8 cellular contexts compared by ENCODE assay signal in genomic region chr2:61764035-61764800, GRCh38.
A peak's percentile ranks its signal among the peaks of the same experiment; 100 is the strongest.
DNase-seq lines count a peak whose midpoint lies in the region; ATAC-seq and TF ChIP-seq lines count a peak whose summit lies in the region.

No MANE protein-coding gene starts in this region.

- H3K36me3 Mint-ChIP-seq in activated B cell treated with CpG ODN at 0.5 μM for 24 hours (ENCODE audit: low read depth) (peaks cover 10% of the 10 kb centered on the region), immature natural killer cell (peaks cover 0 to 4% (median 0%) of the 10 kb centered on the region in 3 donors)

- ATAC-seq in GM19023 (IDR thresholded peaks at IDR 0.05; ENCODE audit: unreplicated experiment) (peak; percentile 99), HG03196 (IDR thresholded peaks at IDR 0.05; ENCODE audit: unreplicated experiment) (peak; percentile 97), activated B cell treated with CpG ODN at 0.5 μM for 24 hours (ENCODE audit: low read depth) (peak; percentile 98)

- no peaks in the 10 kb centered on the region for H3K9me3 Mint-ChIP-seq in activated B cell treated with CpG ODN at 0.5 μM for 24 hours
- peaks cover 0 to 10% (median 1%) of the 10 kb centered on the region in 6 donors for H3K9me3 Mint-ChIP-seq in immature natural killer cell

- H3K4me3 ChIP-seq in AG09309 (ENCODE audit: control insufficient read depth, low read depth, low read length): peak overlapping the region; percentile 75

- H3K4me3 Mint-ChIP-seq in activated B cell treated with CpG ODN at 0.5 μM for 24 hours: peak overlapping the region; percentile 95
- H3K4me3 Mint-ChIP-seq in immature natural killer cell: peak overlapping the region; percentile 90 to 96 (median 96)

- no peaks in the 10 kb centered on the region for H3K27me3 Mint-ChIP-seq in activated B cell treated with CpG ODN at 0.5 μM for 24 hours
- H3K27me3 Mint-ChIP-seq in immature natural killer cell (ENCODE audit: low read depth in 3 of 3): peaks cover 11 to 20% (median 16%) of the 10 kb centered on the region in 3 donors

- H3K4me1 Mint-ChIP-seq in activated B cell treated with CpG ODN at 0.5 μM for 24 hours (peaks cover 16% of the 10 kb centered on the region), immature natural killer cell (peaks cover 14 to 26% of the 10 kb centered on the region in 2 donors)

- intact Hi-C loops in activated B cell treated with CpG ODN at 0.5 μM for 24 hours (cut with micrococcal nuclease): loop anchor here (1.0 to 5.0 kb wide), 8 partner anchors 29 to 1824 kb away; partner anchors contain the start of genes CCT4, FAM161A, MDH1 and PAPOLG

- POLR2A ChIA-PET in activated B cell treated with CpG ODN at 0.5 μM for 24 hours (lab: Charles Lee): interaction anchor here (0.7 to 1.7 kb wide), 12 partner anchors 9 to 1214 kb away, joined by 3 to 25 read pairs (median 3); partner anchors contain the start of genes COMMD1, FAM161A and XPO1

- peak; percentile 96 for DNase-seq in AG09309 (ENCODE audit: low read depth)
- peak; percentile 98 for DNase-seq in NCI-H226
- peak; percentile 88 for DNase-seq in activated B cell treated with CpG ODN at 0.5 μM for 24 hours
- peak; percentile 70 to 99 (median 96) for DNase-seq in caudate nucleus (lab: John Stamatoyannopoulos, UW)
- peak; percentile 97 to 98 (median 97) for DNase-seq in immature natural killer cell
- peak; percentile 97 for DNase-seq in smooth muscle cell of the brain vasculature (ENCODE audit: low read depth, low spot score)

- H3K27ac Mint-ChIP-seq in activated B cell treated with CpG ODN at 0.5 μM for 24 hours: peak overlapping the region; percentile 94
- H3K27ac Mint-ChIP-seq in immature natural killer cell: peak overlapping the region; percentile 92 to 98 (median 97)

- CTCF ChIA-PET in activated B cell treated with CpG ODN at 0.5 μM for 24 hours (lab: Charles Lee): no interaction called here

- H3K27ac ChIP-seq in caudate nucleus (ENCODE audit: low read depth, low read length): peak overlapping the region; percentile 99

- TF ChIP-seq CTCF in AG09309 (IDR thresholded peaks at IDR 0.05; ENCODE audit: control insufficient read depth, insufficient read depth, low read depth, low read length, missing control alignments) (no peak), activated B cell treated with CpG ODN at 0.5 μM for 24 hours (IDR thresholded peaks at IDR 0.05) (no peak)

Comparison
In these comparisons a context has a peak if more than half of its experiments do, and no peak if none do; other contexts are left out.
1. Peak in every context shown above with its lines: DNase-seq, ATAC-seq, H3K4me3 ChIP-seq and H3K27ac ChIP-seq.